ENCODE assay signal across 1 cellular context in the genomic region with DNA sequence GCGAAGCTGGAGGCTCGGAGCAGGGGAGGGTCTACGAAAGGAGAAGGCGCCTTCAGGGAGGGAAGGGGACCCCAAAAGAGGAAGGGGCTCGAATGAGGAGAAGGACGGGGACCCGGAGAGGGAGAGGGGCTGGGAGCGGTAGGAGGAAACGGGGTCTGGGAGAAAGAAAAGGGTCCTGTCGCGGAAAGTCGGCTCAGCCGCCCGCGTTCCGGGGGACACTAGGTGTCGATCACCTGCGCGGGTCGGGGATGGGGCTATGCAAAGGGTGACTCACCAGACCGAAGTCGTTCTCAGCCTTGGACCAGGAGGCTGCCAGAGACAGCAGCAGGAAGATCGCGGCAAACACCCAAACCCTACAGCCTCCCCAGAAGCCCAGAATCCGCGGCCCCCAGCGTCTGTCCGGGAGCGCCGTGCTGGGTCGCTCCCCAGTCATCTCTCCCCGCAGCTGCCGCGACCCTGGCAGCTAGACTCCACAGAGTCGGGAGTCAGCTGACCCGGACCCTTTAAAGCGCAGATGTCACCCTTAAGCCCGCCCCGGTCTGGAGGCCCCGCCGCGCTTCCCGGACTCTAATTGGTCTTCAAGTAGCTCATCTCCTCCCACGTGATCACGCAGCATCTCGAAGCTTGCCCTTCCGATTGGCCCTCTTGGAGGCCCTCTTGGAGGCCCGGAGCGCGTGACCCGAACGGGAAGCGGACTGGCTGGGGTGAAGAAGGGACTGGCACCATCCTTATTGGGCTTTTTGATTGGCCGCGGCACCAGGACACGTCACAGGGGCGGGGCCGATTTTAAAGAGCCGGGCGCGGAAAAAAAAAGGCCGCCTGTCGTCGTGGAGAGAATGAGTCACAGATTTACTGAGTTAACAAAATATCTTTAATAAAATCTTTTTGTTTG.
TF ChIP-seq lines count a peak whose summit lies in the region.

A gene (minus strand): TSS at position 478 of the 892 bp plus-strand sequence. CDS start 45 bp downstream, at position 433.

TF ChIP-seq in SK-N-SH, 30 proteins besides CTCF, POLR2A, EP300 and RAD21 (continued from another document):
- TF ChIP-seq, protein P1, sequence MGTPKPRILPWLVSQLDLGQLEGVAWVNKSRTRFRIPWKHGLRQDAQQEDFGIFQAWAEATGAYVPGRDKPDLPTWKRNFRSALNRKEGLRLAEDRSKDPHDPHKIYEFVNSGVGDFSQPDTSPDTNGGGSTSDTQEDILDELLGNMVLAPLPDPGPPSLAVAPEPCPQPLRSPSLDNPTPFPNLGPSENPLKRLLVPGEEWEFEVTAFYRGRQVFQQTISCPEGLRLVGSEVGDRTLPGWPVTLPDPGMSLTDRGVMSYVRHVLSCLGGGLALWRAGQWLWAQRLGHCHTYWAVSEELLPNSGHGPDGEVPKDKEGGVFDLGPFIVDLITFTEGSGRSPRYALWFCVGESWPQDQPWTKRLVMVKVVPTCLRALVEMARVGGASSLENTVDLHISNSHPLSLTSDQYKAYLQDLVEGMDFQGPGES (IDR thresholded peaks at IDR 0.05; ENCODE audit: low read depth, low read length) = peak; percentile 54; the same call in 1 of the 2 replicates
- TF ChIP-seq NFIC (IDR thresholded peaks at IDR 0.05; ENCODE audit: borderline replicate concordance) = no peak
- TF ChIP-seq FOXM1 (IDR thresholded peaks at IDR 0.05; ENCODE audit: low read depth) = no peak
- TF ChIP-seq TCF12 (IDR thresholded peaks at IDR 0.05) = 0 out of 2 replicates have a peak, but pooled peaks have one; percentile 18
- no peak for TF ChIP-seq EZH2phosphoT487 (IDR thresholded peaks at IDR 0.05; ENCODE audit: borderline replicate concordance, low read depth)
- TF ChIP-seq SIN3A (IDR thresholded peaks at IDR 0.05; ENCODE audit: borderline replicate concordance, low read depth, low read length) = peak; percentile 83
- TF ChIP-seq, protein P2, sequence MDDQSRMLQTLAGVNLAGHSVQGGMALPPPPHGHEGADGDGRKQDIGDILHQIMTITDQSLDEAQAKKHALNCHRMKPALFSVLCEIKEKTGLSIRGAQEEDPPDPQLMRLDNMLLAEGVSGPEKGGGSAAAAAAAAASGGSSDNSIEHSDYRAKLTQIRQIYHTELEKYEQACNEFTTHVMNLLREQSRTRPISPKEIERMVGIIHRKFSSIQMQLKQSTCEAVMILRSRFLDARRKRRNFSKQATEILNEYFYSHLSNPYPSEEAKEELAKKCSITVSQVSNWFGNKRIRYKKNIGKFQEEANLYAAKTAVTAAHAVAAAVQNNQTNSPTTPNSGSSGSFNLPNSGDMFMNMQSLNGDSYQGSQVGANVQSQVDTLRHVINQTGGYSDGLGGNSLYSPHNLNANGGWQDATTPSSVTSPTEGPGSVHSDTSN (IDR thresholded peaks at IDR 0.05) = peak; percentile 69
- TF ChIP-seq SMC3 (IDR thresholded peaks at IDR 0.05; ENCODE audit: low read depth, low read length) = no peak
- TF ChIP-seq, protein P3, sequence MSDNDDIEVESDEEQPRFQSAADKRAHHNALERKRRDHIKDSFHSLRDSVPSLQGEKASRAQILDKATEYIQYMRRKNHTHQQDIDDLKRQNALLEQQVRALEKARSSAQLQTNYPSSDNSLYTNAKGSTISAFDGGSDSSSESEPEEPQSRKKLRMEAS (IDR thresholded peaks at IDR 0.05; ENCODE audit: low read depth) = peak; percentile 69; the same call in 1 of the 2 replicates
- no peak for TF ChIP-seq FOXJ3 (CRISPR knock-in tag; IDR thresholded peaks at IDR 0.05)
- TF ChIP-seq, protein P4, sequence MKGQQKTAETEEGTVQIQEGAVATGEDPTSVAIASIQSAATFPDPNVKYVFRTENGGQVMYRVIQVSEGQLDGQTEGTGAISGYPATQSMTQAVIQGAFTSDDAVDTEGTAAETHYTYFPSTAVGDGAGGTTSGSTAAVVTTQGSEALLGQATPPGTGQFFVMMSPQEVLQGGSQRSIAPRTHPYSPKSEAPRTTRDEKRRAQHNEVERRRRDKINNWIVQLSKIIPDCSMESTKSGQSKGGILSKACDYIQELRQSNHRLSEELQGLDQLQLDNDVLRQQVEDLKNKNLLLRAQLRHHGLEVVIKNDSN (IDR thresholded peaks at IDR 0.05; ENCODE audit: borderline replicate concordance, low read depth) = peak; percentile 98
- TF ChIP-seq, protein P5, sequence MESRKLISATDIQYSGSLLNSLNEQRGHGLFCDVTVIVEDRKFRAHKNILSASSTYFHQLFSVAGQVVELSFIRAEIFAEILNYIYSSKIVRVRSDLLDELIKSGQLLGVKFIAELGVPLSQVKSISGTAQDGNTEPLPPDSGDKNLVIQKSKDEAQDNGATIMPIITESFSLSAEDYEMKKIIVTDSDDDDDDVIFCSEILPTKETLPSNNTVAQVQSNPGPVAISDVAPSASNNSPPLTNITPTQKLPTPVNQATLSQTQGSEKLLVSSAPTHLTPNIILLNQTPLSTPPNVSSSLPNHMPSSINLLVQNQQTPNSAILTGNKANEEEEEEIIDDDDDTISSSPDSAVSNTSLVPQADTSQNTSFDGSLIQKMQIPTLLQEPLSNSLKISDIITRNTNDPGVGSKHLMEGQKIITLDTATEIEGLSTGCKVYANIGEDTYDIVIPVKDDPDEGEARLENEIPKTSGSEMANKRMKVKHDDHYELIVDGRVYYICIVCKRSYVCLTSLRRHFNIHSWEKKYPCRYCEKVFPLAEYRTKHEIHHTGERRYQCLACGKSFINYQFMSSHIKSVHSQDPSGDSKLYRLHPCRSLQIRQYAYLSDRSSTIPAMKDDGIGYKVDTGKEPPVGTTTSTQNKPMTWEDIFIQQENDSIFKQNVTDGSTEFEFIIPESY (IDR thresholded peaks at IDR 0.05; ENCODE audit: borderline replicate concordance, low read depth) = no peak
- peak; percentile 96 for TF ChIP-seq POLR2AphosphoS5 (IDR thresholded peaks at IDR 0.05; ENCODE audit: low read depth, low read length)
- TF ChIP-seq JUND (IDR thresholded peaks at IDR 0.05) = no peak
